1 cellular context compared by ENCODE assay signal in genomic region chr9:136143215-136144001, GRCh38.
TF ChIP-seq lines count a peak whose summit lies in the region.

No MANE protein-coding gene starts in this region.

TF ChIP-seq in HEK293, 187 proteins besides CTCF, POLR2A, EP300 and RAD21 (continued from another document):
- TF ChIP-seq SP7 (tag by site-specific recombination; IDR thresholded peaks at IDR 0.05) = no peak
